In the genomic region with DNA sequence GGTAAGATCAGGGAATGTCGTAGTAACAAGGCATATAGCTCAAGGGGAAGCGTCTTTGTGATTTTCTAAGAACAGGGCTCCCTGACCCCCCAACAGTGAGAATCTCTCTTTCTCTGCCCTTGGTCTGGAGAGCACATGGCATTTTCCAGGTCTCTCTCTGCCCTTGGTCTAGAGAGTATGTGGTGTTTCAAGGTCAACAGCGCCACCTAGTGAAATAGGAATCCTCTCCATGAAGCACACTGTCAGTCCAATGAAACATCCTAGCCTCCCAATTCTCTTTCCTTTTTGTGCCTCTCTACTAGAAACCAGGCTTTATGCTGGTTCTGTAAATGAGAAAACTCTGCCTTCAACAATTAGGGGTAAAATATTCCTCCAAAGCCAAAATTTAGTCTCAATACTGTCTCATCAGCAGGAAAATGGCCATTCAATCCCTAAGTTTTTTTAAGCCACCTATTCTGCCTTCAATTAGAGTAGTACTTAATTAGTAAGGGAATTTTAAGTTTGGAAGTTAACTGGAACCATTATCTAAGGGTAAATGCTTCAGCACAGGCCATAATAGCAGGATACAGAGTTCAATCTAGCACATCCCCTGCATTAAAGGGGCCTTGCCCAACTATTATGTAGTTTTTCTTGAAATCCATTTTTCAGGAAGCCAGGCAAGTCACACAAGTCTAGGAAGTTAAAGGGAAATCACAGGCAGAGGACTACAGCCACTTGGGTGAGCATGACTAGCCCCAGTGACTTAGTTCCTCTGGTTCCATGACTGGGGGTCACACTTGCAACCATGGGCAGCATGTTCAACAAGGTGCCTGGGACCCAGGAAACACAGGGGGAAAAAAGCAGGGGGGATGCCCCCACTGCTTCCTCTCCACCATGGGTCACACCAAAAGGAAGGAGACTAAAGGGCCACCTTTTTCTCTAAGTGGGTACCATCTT, we compare ENCODE assay signal across 8 cellular contexts. TPM values are rescaled to one million over a fixed set of nuclear protein-coding genes. Genes with fewer than 3 reads are reported as not detected.
DNase-seq lines count a peak whose midpoint lies in the region; ATAC-seq and TF ChIP-seq lines count a peak whose summit lies in the region.

No MANE protein-coding gene starts in this region.

- H3K9me3 ChIP-seq in RWPE2 (ENCODE audit: severe bottlenecking) (peaks cover 14% of the 10 kb centered on the region), right lobe of liver (peaks cover 0 to 15% (median 7%) of the 10 kb centered on the region in 4 donors), aorta (ENCODE audit: control insufficient read depth, low read length) (no peaks in the 10 kb centered on the region)

- no peak overlapping the region for H3K4me3 ChIP-seq in RWPE2 (ENCODE audit: severe bottlenecking)
- no peak overlapping the region for H3K4me3 ChIP-seq in right lobe of liver
- no peak overlapping the region for H3K4me3 ChIP-seq in aorta (ENCODE audit: low read length in 2 of 2)

- no peaks in the 10 kb centered on the region; the same call in 1 of the 2 replicates for H3K36me3 ChIP-seq in RWPE2 (ENCODE audit: low read depth)
- no peaks in the 10 kb centered on the region for H3K36me3 ChIP-seq in right lobe of liver
- peaks cover 0 to 2% of the 10 kb centered on the region in 2 donors for H3K36me3 ChIP-seq in aorta (ENCODE audit: control insufficient read depth in 1 of 2, insufficient read depth in 2 of 2, low read length in 1 of 2)

- intact Hi-C loops in right lobe of liver (cut with DNase I) (no loop called here), aorta (cut with DNase I) (no loop called here)

- 66% methylated on average over 3 of the region's 3 CpGs for WGBS in right lobe of liver (ENCODE audit: insufficient coverage, low coverage, low lambda C conversion rate, missing lambda C conversion rate)
- WGBS in aorta, 2 donors, result 56 to 60% methylated on average over 3 of the region's 3 CpGs

- TF ChIP-seq CTCF in LNCAP (IDR thresholded peaks at IDR 0.05) (peak; percentile 49; the same call in 1 of the 2 replicates), RWPE2 (IDR thresholded peaks at IDR 0.05; ENCODE audit: poor library complexity, severe bottlenecking) (peak; percentile 65), right lobe of liver (IDR thresholded peaks at IDR 0.05) (peak; percentile 36 to 43 (median 36))

- DNase-seq in DMS53 (lab: John Stamatoyannopoulos, UW) (peak; percentile 91), RWPE2 (ENCODE audit: low spot score) (no peak), right lobe of liver (no peak), aorta (no peak)
- peak; percentile 45 for DNase-seq in central memory CD4-positive, alpha-beta T cell

- H3K27me3 ChIP-seq in RWPE2 (ENCODE audit: insufficient read depth, poor library complexity, severe bottlenecking) (no peaks in the 10 kb centered on the region), right lobe of liver (no peaks in the 10 kb centered on the region), aorta (ENCODE audit: control insufficient read depth in 1 of 2, insufficient read depth in 2 of 2, low read length in 1 of 2) (no peaks in the 10 kb centered on the region)

- ATAC-seq in RWPE2 (ENCODE audit: low read depth), result peak; percentile 41; the same call in 1 of the 3 replicates
- peak; percentile 49 to 72 (median 58) for ATAC-seq in right lobe of liver
- ATAC-seq in GM18907 (IDR thresholded peaks at IDR 0.05; ENCODE audit: unreplicated experiment), result no peak
- no peak for ATAC-seq in HG02759 (IDR thresholded peaks at IDR 0.05; ENCODE audit: unreplicated experiment)
- ATAC-seq in aorta (ENCODE audit: low FRiP score), result no peak

- TF ChIP-seq POLR2A in right lobe of liver (IDR thresholded peaks at IDR 0.05), result no peak

- no peak overlapping the region for H3K27ac ChIP-seq in RWPE2 (ENCODE audit: poor library complexity, severe bottlenecking)
- H3K27ac ChIP-seq in right lobe of liver, result no peak overlapping the region
- H3K27ac ChIP-seq in aorta (ENCODE audit: low read depth in 1 of 2, low read length in 2 of 2), result no peak overlapping the region

- H3K4me1 ChIP-seq in RWPE2 (ENCODE audit: insufficient read depth, poor library complexity, severe bottlenecking), result no peaks in the 10 kb centered on the region
- no peaks in the 10 kb centered on the region for H3K4me1 ChIP-seq in right lobe of liver
- no peaks in the 10 kb centered on the region for H3K4me1 ChIP-seq in aorta (ENCODE audit: control insufficient read depth in 1 of 2, insufficient read depth in 2 of 2, low read length in 2 of 2)

RNA-seq across cellular contexts. Expression of gene DYM, which starts 12.4 kb away (rescaled TPM):
- total RNA-seq in right lobe of liver (10 to 100 TPM; 19.0 to 31.1 (median 25.7) TPM), aorta (10 to 100 TPM; 81.5 to 83.3 TPM)
- polyA plus RNA-seq in aorta, result 10 to 100 TPM; 14.1 to 16.6 TPM

RNA-seq across cellular contexts. Expression of gene C18orf32, which starts 39.0 kb away (rescaled TPM):
- total RNA-seq in right lobe of liver, result 10 to 100 TPM; 24.8 to 41.1 (median 31.1) TPM
- total RNA-seq in aorta, result 10 to 100 TPM; 37.9 to 44.2 TPM
- 10 to 100 TPM; 45.3 to 53.3 TPM for polyA plus RNA-seq in aorta

RNA-seq across cellular contexts. Expression of gene RPL17, which starts 44.2 kb away (rescaled TPM):
- total RNA-seq in right lobe of liver, result 100 to 1,000 TPM; 385 to 554 (median 483) TPM
- total RNA-seq in aorta, result 1,000 to 10,000 TPM; 1,134 to 1,294 TPM
- 1,000 to 10,000 TPM; 2,383 to 5,051 TPM for polyA plus RNA-seq in aorta

Comparison
In these comparisons a context has a peak if more than half of its experiments do, and no peak if none do; other contexts are left out.
1. DNase-seq: peak in DMS53 (single experiment) and central memory CD4-positive, alpha-beta T cell (single experiment); none in RWPE2 (single experiment), right lobe of liver (0 of 3) and aorta (0 of 2).
2. ATAC-seq: peak in RWPE2 (single experiment) and right lobe of liver (4 of 4); none in GM18907 (single experiment), HG02759 (single experiment) and aorta (single experiment).
3. Peak in every context shown above with its lines, with median percentiles within 50 percentile points of each other: CTCF ChIP-seq.